In genomic region chr13:110496281-110496680, GRCh38 we compare ENCODE assay signal across 19 cellular contexts.
DNase-seq lines count a peak whose midpoint lies in the region; ATAC-seq and TF ChIP-seq lines count a peak whose summit lies in the region.
"Had no signal": no experiment of that assay in that cellular context is flagged by ENCODE, and none has a peak within 500 bp of the region (broad histone marks: within the 10 kb centered on the region; RNA-seq: fewer than 3 reads in every experiment).

No MANE protein-coding gene starts in this region.

- ATAC-seq in gastroesophageal sphincter (no peak), foreskin keratinocyte (no peak)
- no peak for ATAC-seq in stimulated activated naive B cell treated with anti-CD40 and anti-IgM and Interleukin-4, amounts not matched to agents 10 μg/mL and 1 μg/mL and 100 μg/mL, for 72 hours (replicated peaks)

- H3K79me1 ChIP-seq in neuronal stem cell (ENCODE audit: low read depth, low read length), result no peaks in the 10 kb centered on the region

- H3K4me1 ChIP-seq in gastroesophageal sphincter (no peaks in the 10 kb centered on the region), neuronal stem cell (ENCODE audit: control insufficient read depth in 2 of 2, insufficient read depth in 1 of 2, low read depth in 1 of 2, low read length in 2 of 2) (no peaks in the 10 kb centered on the region), tibial artery (peaks cover 0 to 18% (median 6%) of the 10 kb centered on the region in 4 donors), foreskin keratinocyte (no peaks in the 10 kb centered on the region)
- H3K4me1 ChIP-seq: HAP-1 had no signal

- no peaks in the 10 kb centered on the region for H3K27me3 Mint-ChIP-seq in stimulated activated naive B cell treated with anti-CD40 and anti-IgM and Interleukin-4, amounts not matched to agents 10 μg/mL and 1 μg/mL and 100 μg/mL, for 72 hours
- H3K27me3 Mint-ChIP-seq in immature natural killer cell (ENCODE audit: low read depth in 3 of 3), result peaks cover 0 to 3% (median 0%) of the 10 kb centered on the region in 3 donors

- intact Hi-C loops in tibial artery (cut with DNase I; ENCODE audit: low total_unique reads), result no loop called here

- TF ChIP-seq EP300 in gastroesophageal sphincter (IDR thresholded peaks at IDR 0.05), result no peak

- H2BK12ac ChIP-seq in neuronal stem cell (ENCODE audit: low read length), result no peak overlapping the region

- no peak overlapping the region for H3K4me2 ChIP-seq in neuronal stem cell (ENCODE audit: insufficient read depth, low read length, poor library complexity, severe bottlenecking)
- H3K4me2 ChIP-seq: BLaER1 treated with 17β-estradiol and CSF1 and Interleukin-3, amounts not matched to agents 10 nM and 100 nM had no signal

- H3K4ac ChIP-seq in neuronal stem cell (ENCODE audit: low read length), result no peak overlapping the region

- no peak overlapping the region for H2BK15ac ChIP-seq in neuronal stem cell (ENCODE audit: low read length)

- no peak overlapping the region for H3K14ac ChIP-seq in neuronal stem cell (ENCODE audit: low read length)

- no peak overlapping the region for H3K9ac ChIP-seq in neuronal stem cell (ENCODE audit: low read depth, low read length, poor library complexity)
- H3K9ac ChIP-seq: BLaER1 treated with 17β-estradiol and CSF1 and Interleukin-3, amounts not matched to agents 10 nM and 100 nM had no signal

- peaks cover 0 to 13% of the 10 kb centered on the region in 2 donors for H3K36me3 Mint-ChIP-seq in stimulated activated naive B cell treated with anti-CD40 and anti-IgM and Interleukin-4, amounts not matched to agents 10 μg/mL and 1 μg/mL and 100 μg/mL, for 72 hours
- no peaks in the 10 kb centered on the region for H3K36me3 Mint-ChIP-seq in immature natural killer cell
- H3K36me3 Mint-ChIP-seq: CD14-positive monocyte; CD8-positive, alpha-beta memory T cell had no signal

- H4K91ac ChIP-seq in neuronal stem cell (ENCODE audit: low read depth, low read length, poor library complexity), result no peak overlapping the region

- H3K9me3 Mint-ChIP-seq in stimulated activated naive B cell treated with anti-CD40 and anti-IgM and Interleukin-4, amounts not matched to agents 10 μg/mL and 1 μg/mL and 100 μg/mL, for 72 hours, result peaks cover 6 to 14% of the 10 kb centered on the region in 2 donors
- H3K9me3 Mint-ChIP-seq in immature natural killer cell, result no peaks in the 10 kb centered on the region
- H3K9me3 Mint-ChIP-seq: CD4-positive, alpha-beta T cell had no signal

- H3K9me3 ChIP-seq in gastroesophageal sphincter (no peaks in the 10 kb centered on the region), neuronal stem cell (replicated peaks in 1 of 2; ENCODE audit: control insufficient read depth in 2 of 2, insufficient read depth in 1 of 2, low read depth in 1 of 2, low read length in 2 of 2) (peaks cover 4 to 9% of the 10 kb centered on the region in 2 donors), tibial artery (no peaks in the 10 kb centered on the region)
- H3K9me3 ChIP-seq: HAP-1 had no signal

- no peak overlapping the region for H2BK120ac ChIP-seq in neuronal stem cell (ENCODE audit: low read depth, low read length)

- no peak overlapping the region for H3K18ac ChIP-seq in neuronal stem cell (ENCODE audit: low read length)

- TF ChIP-seq CTCF in gastroesophageal sphincter (IDR thresholded peaks at IDR 0.05) (no peak), tibial artery (IDR thresholded peaks at IDR 0.05) (no peak), foreskin keratinocyte (conservative IDR thresholded peaks at IDR 0.05) (no peak)

- H3K27me3 ChIP-seq in gastroesophageal sphincter (no peaks in the 10 kb centered on the region), neuronal stem cell (ENCODE audit: control insufficient read depth in 3 of 3, insufficient read depth in 3 of 3, low read depth in 1 of 3, low read length in 3 of 3) (no peaks in the 10 kb centered on the region), tibial artery (no peaks in the 10 kb centered on the region), foreskin keratinocyte (no peaks in the 10 kb centered on the region)
- H3K27me3 ChIP-seq: BLaER1 treated with 17β-estradiol and CSF1 and Interleukin-3, amounts not matched to agents 10 nM and 100 nM had no signal

- H4K8ac ChIP-seq in neuronal stem cell (ENCODE audit: low read depth, low read length), result no peak overlapping the region

- H3K27ac ChIP-seq in gastroesophageal sphincter (peak overlapping the region in 3 of 4 donors; percentile 48 to 57 (median 49)), neuronal stem cell (replicated peaks; ENCODE audit: low read length) (no peak overlapping the region), tibial artery (peak overlapping the region; percentile 29 to 55), foreskin keratinocyte (no peak overlapping the region)
- H3K27ac ChIP-seq: BLaER1 treated with 17β-estradiol and CSF1 and Interleukin-3, amounts not matched to agents 10 nM and 100 nM had no signal

- H3K23ac ChIP-seq in neuronal stem cell (ENCODE audit: low read depth, low read length, poor library complexity), result peak overlapping the region; percentile 5

- H3K4me3 ChIP-seq in gastroesophageal sphincter, result no peak overlapping the region
- no peak overlapping the region for H3K4me3 ChIP-seq in neuronal stem cell (ENCODE audit: low read length in 2 of 2)
- no peak overlapping the region for H3K4me3 ChIP-seq in tibial artery
- H3K4me3 ChIP-seq: BLaER1 treated with 17β-estradiol and CSF1 and Interleukin-3, amounts not matched to agents 10 nM and 100 nM; HAP-1 had no signal

- H2AFZ ChIP-seq in neuronal stem cell (ENCODE audit: low read length), result no peak overlapping the region

- peaks cover 0 to 100% of the 10 kb centered on the region in 2 donors for H3K36me3 ChIP-seq in gastroesophageal sphincter
- peaks cover 53 to 99% of the 10 kb centered on the region in 2 donors for H3K36me3 ChIP-seq in neuronal stem cell (replicated peaks in 1 of 2; ENCODE audit: control insufficient read depth in 2 of 2, insufficient read depth in 2 of 2, low read length in 2 of 2)
- H3K36me3 ChIP-seq in tibial artery, result peaks cover 83 to 99% (median 93%) of the 10 kb centered on the region in 3 donors
- H3K36me3 ChIP-seq: BLaER1 treated with 17β-estradiol and CSF1 and Interleukin-3, amounts not matched to agents 10 nM and 100 nM; HAP-1 had no signal

- no peak overlapping the region for H2BK5ac ChIP-seq in neuronal stem cell (ENCODE audit: low read length)

- H2AK5ac ChIP-seq in neuronal stem cell (ENCODE audit: low read depth, low read length), result no peak overlapping the region

- H3K4me1 Mint-ChIP-seq in stimulated activated naive B cell treated with anti-CD40 and anti-IgM and Interleukin-4, amounts not matched to agents 10 μg/mL and 1 μg/mL and 100 μg/mL, for 72 hours, result no peaks in the 10 kb centered on the region
- H3K4me1 Mint-ChIP-seq in immature natural killer cell, result no peaks in the 10 kb centered on the region
- H3K4me1 Mint-ChIP-seq: B cell; CD14-positive monocyte; CD8-positive, alpha-beta memory T cell had no signal

- WGBS in gastroesophageal sphincter (ENCODE audit: low coverage in 1 of 2), 2 donors, result no CpG with 5 or more reads among the region's 3 CpGs
- no CpG with 5 or more reads among the region's 3 CpGs for WGBS in neuronal stem cell (ENCODE audit: extremely low coverage in 2 of 2, insufficient read length in 2 of 2, insufficient replicate concordance in 1 of 2), 2 donors

- H3K27ac Mint-ChIP-seq in stimulated activated naive B cell treated with anti-CD40 and anti-IgM and Interleukin-4, amounts not matched to agents 10 μg/mL and 1 μg/mL and 100 μg/mL, for 72 hours, result peak overlapping the region; percentile 25
- peak overlapping the region in 1 of 6 donors; percentile 28 for H3K27ac Mint-ChIP-seq in immature natural killer cell
- H3K27ac Mint-ChIP-seq: B cell; CD14-positive monocyte; CD4-positive, alpha-beta T cell; CD8-positive, alpha-beta memory T cell; HFFc6 had no signal

- H3K4me3 Mint-ChIP-seq in stimulated activated naive B cell treated with anti-CD40 and anti-IgM and Interleukin-4, amounts not matched to agents 10 μg/mL and 1 μg/mL and 100 μg/mL, for 72 hours, result no peak overlapping the region
- H3K4me3 Mint-ChIP-seq in immature natural killer cell, result no peak overlapping the region
- H3K4me3 Mint-ChIP-seq: B cell; CD14-positive monocyte; CD4-positive, alpha-beta T cell; CD8-positive, alpha-beta memory T cell; HFFc6 had no signal

- TF ChIP-seq POLR2A in gastroesophageal sphincter (IDR thresholded peaks at IDR 0.05), result no peak

- DNase-seq in neuronal stem cell (ENCODE audit: low spot score) (no peak), tibial artery (no peak), immature natural killer cell (no peak), foreskin keratinocyte (no peak), NCI-H1694 treated with DMSO at 0.1 percent for 48 hours (lab: John Stamatoyannopoulos, UW) (no peak), AML-193 (lab: John Stamatoyannopoulos, UW) (no peak)
- DNase-seq in stimulated activated naive B cell treated with anti-CD40 and anti-IgM and Interleukin-4, amounts not matched to agents 10 μg/mL and 1 μg/mL and 100 μg/mL, for 72 hours, result no peak
- DNase-seq: CD4-positive, alpha-beta T cell; CD8-positive, alpha-beta memory T cell; DMS 273 treated with DMSO at 0.1 percent for 48 hours; DMS79; GF-D8; GOT3; HFFc6 had no signal

Comparison
In these comparisons a context has a peak if more than half of its experiments do, and no peak if none do; other contexts are left out.
1. H3K27ac ChIP-seq: peak in gastroesophageal sphincter (3 of 4) and tibial artery (2 of 2); none in neuronal stem cell (single experiment) and foreskin keratinocyte (single experiment).